12 cellular contexts compared by ENCODE assay signal in genomic region chr9:87405677-87406544, GRCh38.
DNase-seq lines count a peak whose midpoint lies in the region; ATAC-seq and TF ChIP-seq lines count a peak whose summit lies in the region.
"Had no signal": no experiment of that assay in that cellular context is flagged by ENCODE, and none has a peak within 500 bp of the region (broad histone marks: within the 10 kb centered on the region; RNA-seq: fewer than 3 reads in every experiment).

No MANE protein-coding gene starts in this region.

- DNase-seq in Caki2 (ENCODE audit: low read depth) (peak; percentile 58), MV-4-11 (lab: John Stamatoyannopoulos, UW) (peak; percentile 38), erythroblast (lab: John Stamatoyannopoulos, UW) (peak; percentile 24 to 67), myocyte (ENCODE audit: low read depth) (peak; percentile 62), KG1 (lab: John Stamatoyannopoulos, UW) (no peak), Caco-2 (no peak), GM03348 (ENCODE audit: low spot score) (no peak), aorta (no peak)
- DNase-seq: activated T-cell treated with anti-CD3 and anti-CD28 coated beads, Interleukin-2, amount 50 U/mL, for 72 hours; NCI-H1436 had no signal

- POLR2A ChIA-PET in Caco-2 (lab: Charles Lee), result no interaction called here

- H3K27me3 Mint-ChIP-seq in Caco-2 (ENCODE audit: insufficient read depth, unreplicated experiment), result no peaks in the 10 kb centered on the region

- H3K27ac Mint-ChIP-seq in Caco-2 (ENCODE audit: unreplicated experiment), result no peak overlapping the region
- H3K27ac Mint-ChIP-seq: activated T-cell treated with anti-CD3 and anti-CD28 coated beads, Interleukin-2, amount 50 U/mL, for 72 hours had no signal

- H3K4me1 ChIP-seq in Caco-2 (peaks cover 39% of the 10 kb centered on the region), aorta (ENCODE audit: control insufficient read depth in 1 of 2, insufficient read depth in 2 of 2, low read length in 2 of 2) (no peaks in the 10 kb centered on the region)
- H3K4me1 ChIP-seq: breast epithelium had no signal

- CTCF ChIA-PET in Caco-2 (lab: Charles Lee), result no interaction called here

- no peak overlapping the region for H3K4me3 ChIP-seq in Caco-2 (ENCODE audit: low read depth, low read length)
- no peak overlapping the region for H3K4me3 ChIP-seq in aorta (ENCODE audit: low read length in 2 of 2)
- H3K4me3 ChIP-seq: breast epithelium, esophagus muscularis mucosa had no signal

- in situ Hi-C loops in Caki2 (cut with HindIII; ENCODE audit: low pct_unique_long_range_greater_than_20kb, low sequenced_read_pairs), result no loop called here

- intact Hi-C loops in Caco-2 (cut with micrococcal nuclease; ENCODE audit: unreplicated experiment), result loop anchor here (1.0 to 2.0 kb wide), 2 partner anchors 10 to 33 kb away; no protein-coding TSS in a partner anchor
- intact Hi-C loops in aorta (cut with DNase I), result no loop called here

- WGBS in aorta, 2 donors, result 76 to 78% methylated on average over 3 of the region's 3 CpGs

- no peak overlapping the region for H3K27ac ChIP-seq in aorta (ENCODE audit: low read depth in 1 of 2, low read length in 2 of 2)
- H3K27ac ChIP-seq: breast epithelium, esophagus muscularis mucosa had no signal

- no peak for TF ChIP-seq POLR2A in erythroblast (IDR thresholded peaks at IDR 0.05; ENCODE audit: low read length)

- H3K27me3 ChIP-seq in Caco-2 (replicated peaks; ENCODE audit: control insufficient read depth, insufficient read depth, low read length) (no peaks in the 10 kb centered on the region), aorta (ENCODE audit: control insufficient read depth in 1 of 2, insufficient read depth in 2 of 2, low read length in 1 of 2) (no peaks in the 10 kb centered on the region)
- H3K27me3 ChIP-seq: breast epithelium, esophagus muscularis mucosa had no signal

- peaks cover 20% of the 10 kb centered on the region for H3K4me1 Mint-ChIP-seq in Caco-2 (ENCODE audit: low read depth, unreplicated experiment)

- H3K36me3 ChIP-seq in Caco-2 (ENCODE audit: control insufficient read depth, insufficient read depth, low read length) (no peaks in the 10 kb centered on the region), aorta (ENCODE audit: control insufficient read depth in 1 of 2, insufficient read depth in 2 of 2, low read length in 1 of 2) (no peaks in the 10 kb centered on the region)
- H3K36me3 ChIP-seq: breast epithelium, esophagus muscularis mucosa had no signal

- H3K4me3 Mint-ChIP-seq in Caco-2 (ENCODE audit: unreplicated experiment), result no peak overlapping the region
- H3K4me3 Mint-ChIP-seq: activated T-cell treated with anti-CD3 and anti-CD28 coated beads, Interleukin-2, amount 50 U/mL, for 72 hours had no signal

- BruUV-seq in Caco-2 (replicated peaks; lab: Mats Ljungman, UMichigan), result no TSS peak

- no peaks in the 10 kb centered on the region for H3K36me3 Mint-ChIP-seq in Caco-2 (ENCODE audit: insufficient read depth, unreplicated experiment)

- H3K9me3 ChIP-seq in Caco-2 (no peaks in the 10 kb centered on the region), aorta (ENCODE audit: control insufficient read depth, low read length) (no peaks in the 10 kb centered on the region)
- H3K9me3 ChIP-seq: breast epithelium, esophagus muscularis mucosa had no signal

- no peaks in the 10 kb centered on the region for H3K9me3 Mint-ChIP-seq in Caco-2 (ENCODE audit: unreplicated experiment)
- H3K9me3 Mint-ChIP-seq: activated T-cell treated with anti-CD3 and anti-CD28 coated beads, Interleukin-2, amount 50 U/mL, for 72 hours had no signal

- no peak for ATAC-seq in aorta (ENCODE audit: low FRiP score)
- ATAC-seq: activated T-cell treated with anti-CD3 and anti-CD28 coated beads, Interleukin-2, amount 50 U/mL, for 72 hours had no signal

- no peak for TF ChIP-seq CTCF in Caco-2 (IDR thresholded peaks at IDR 0.05; ENCODE audit: insufficient read depth in 1 of 2, low read depth in 1 of 2, low read length in 1 of 2, severe bottlenecking in 1 of 2, unreplicated experiment in 1 of 2)

Comparison
In these comparisons a context has a peak if more than half of its experiments do, and no peak if none do; other contexts are left out.
1. DNase-seq: peak in Caki2 (single experiment), MV-4-11 (single experiment), erythroblast (2 of 2) and myocyte (single experiment); none in KG1 (single experiment), Caco-2 (0 of 2), GM03348 (single experiment) and aorta (0 of 2).